ENCODE assay signal across 17 cellular contexts in genomic region chr19:38512277-38512676, GRCh38.
DNase-seq lines count a peak whose midpoint lies in the region; ATAC-seq, FAIRE-seq and TF ChIP-seq lines count a peak whose summit lies in the region.
"Had no signal": no experiment of that assay in that cellular context is flagged by ENCODE, and none has a peak within 500 bp of the region (broad histone marks: within the 10 kb centered on the region; RNA-seq: fewer than 3 reads in every experiment).

No MANE protein-coding gene starts in this region.

- H3K79me2 ChIP-seq in HepG2 (ENCODE audit: insufficient read depth, low read length) (no peaks in the 10 kb centered on the region), K562 (ENCODE audit: control insufficient read depth, insufficient read depth, low read length) (no peaks in the 10 kb centered on the region)

- no peaks in the 10 kb centered on the region for H3K36me3 ChIP-seq in HepG2 (replicated peaks in 1 of 2; ENCODE audit: control insufficient read depth in 1 of 2, insufficient read depth in 2 of 2, low read length in 2 of 2)
- no peaks in the 10 kb centered on the region for H3K36me3 ChIP-seq in right lobe of liver
- peaks cover 11% of the 10 kb centered on the region; the same call in 1 of the 3 replicates for H3K36me3 ChIP-seq in K562 (ENCODE audit: control insufficient read depth, insufficient read depth, low read length)
- H3K36me3 ChIP-seq in mucosa of descending colon (ENCODE audit: low read depth), result no peaks in the 10 kb centered on the region
- H3K36me3 ChIP-seq: BE2C had no signal

- ATAC-seq in HepG2 (no peak), right lobe of liver (no peak), K562 (no peak), mucosa of descending colon (no peak)

- POLR2A ChIA-PET in HepG2 (lab: Yijun Ruan, JAX) (no interaction called here), K562 (lab: Yijun Ruan, JAX) (no interaction called here)

- H3K4me3 ChIP-seq in HepG2 (replicated peaks in 1 of 3; ENCODE audit: insufficient read depth in 1 of 3, low read depth in 2 of 3, low read length in 3 of 3), result no peak overlapping the region
- no peak overlapping the region for H3K4me3 ChIP-seq in right lobe of liver
- H3K4me3 ChIP-seq in K562, result no peak overlapping the region
- no peak overlapping the region for H3K4me3 ChIP-seq in mucosa of descending colon

- in situ Hi-C loops in HepG2 (cut with HindIII; ENCODE audit: extremely low pct_ligation_motif_present, low pct_unique_long_range_greater_than_20kb), result no loop called here
- in situ Hi-C loops in K562 (cut with MboI), result no loop called here

- no peak for TF ChIP-seq EP300 in HepG2 (IDR thresholded peaks at IDR 0.05; ENCODE audit: low read depth in 2 of 2, low read length in 2 of 2)
- TF ChIP-seq EP300 in HepG2 (CRISPR knock-in tag; IDR thresholded peaks at IDR 0.05; ENCODE audit: borderline replicate concordance), result no peak
- TF ChIP-seq EP300 in K562 (IDR thresholded peaks at IDR 0.05; ENCODE audit: low read length), result no peak

- H3K9ac ChIP-seq in HepG2 (ENCODE audit: insufficient read depth, low read depth, low read length), result no peak overlapping the region
- H3K9ac ChIP-seq in K562 (ENCODE audit: insufficient read depth in 1 of 2, low read depth in 2 of 2, low read length in 2 of 2), result 0 out of 4 replicates have a peak overlapping the region, but pooled peaks of 1 of the 2 experiments have one; percentile 10

- TF ChIP-seq RAD21 in HepG2 (CRISPR knock-in tag; IDR thresholded peaks at IDR 0.05) (no peak), K562 (CRISPR knock-in tag; conservative IDR thresholded peaks at IDR 0.05 in 1 of 2, IDR thresholded peaks at IDR 0.05 in 1 of 2) (no peak)

- H4K20me1 ChIP-seq in HepG2 (ENCODE audit: insufficient read depth, low read length), result no peaks in the 10 kb centered on the region
- H4K20me1 ChIP-seq in K562 (replicated peaks; ENCODE audit: control insufficient read depth, insufficient read depth, low read length), result no peaks in the 10 kb centered on the region

- no peak overlapping the region for H2AFZ ChIP-seq in HepG2 (ENCODE audit: low read length)
- no peak overlapping the region for H2AFZ ChIP-seq in K562 (ENCODE audit: low read depth, low read length)

- H3K9me1 ChIP-seq in K562 (ENCODE audit: control insufficient read depth, insufficient read depth, low read length), result no peaks in the 10 kb centered on the region

- DNase-seq in NCI-H345 (lab: John Stamatoyannopoulos, UW) (peak; percentile 13), NCI-H345 treated with DMSO at 0.1 percent for 48 hours (lab: John Stamatoyannopoulos, UW; ENCODE audit: unreplicated experiment) (no peak), HepG2 (ENCODE audit: low spot score) (no peak), right lobe of liver (no peak), K562 (ENCODE audit: extremely low read depth in 1 of 4, low spot score in 3 of 4) (no peak), frontal cortex (ENCODE audit: low spot score in 2 of 2) (no peak), mucosa of descending colon (no peak)
- DNase-seq: BE2C; CD4-positive, alpha-beta memory T cell; DND-41; GF-D8; GOT3; H9 had no signal

- peaks cover 17% of the 10 kb centered on the region for H3K4me1 ChIP-seq in HepG2 (ENCODE audit: insufficient read depth, low read length)
- H3K4me1 ChIP-seq in right lobe of liver, result no peaks in the 10 kb centered on the region
- peaks cover 13 to 29% of the 10 kb centered on the region in 2 experiments; a peak in 4 of 5 replicates for H3K4me1 ChIP-seq in K562 (replicated peaks in 1 of 2; ENCODE audit: control insufficient read depth in 2 of 2, insufficient read depth in 2 of 2, low read length in 2 of 2)
- no peaks in the 10 kb centered on the region for H3K4me1 ChIP-seq in mucosa of descending colon (ENCODE audit: low read depth)
- H3K4me1 ChIP-seq: BE2C had no signal

- TF ChIP-seq POLR2A in HepG2 (IDR thresholded peaks at IDR 0.05; ENCODE audit: insufficient read depth in 1 of 2, low read depth in 2 of 2, low read length in 2 of 2) (no peak), right lobe of liver (IDR thresholded peaks at IDR 0.05) (no peak), K562 (conservative IDR thresholded peaks at IDR 0.05) (no peak)

- FAIRE-seq in HepG2 (lab: Jason Lieb, UNC) (no peak), K562 (lab: Jason Lieb, UNC) (no peak), frontal cortex (lab: Jason Lieb, UNC) (no peak)
- FAIRE-seq: A204.1, GM19239, HTR-8/SVneo had no signal

- no peaks in the 10 kb centered on the region for H3K9me3 ChIP-seq in HepG2 (ENCODE audit: low read length)
- no peaks in the 10 kb centered on the region for H3K9me3 ChIP-seq in right lobe of liver
- no peaks in the 10 kb centered on the region for H3K9me3 ChIP-seq in K562 (replicated peaks; ENCODE audit: control insufficient read depth, insufficient read depth, low read depth, low read length)
- H3K9me3 ChIP-seq in mucosa of descending colon, result no peaks in the 10 kb centered on the region
- H3K9me3 ChIP-seq: BE2C had no signal

- TF ChIP-seq CTCF in HepG2 (CRISPR knock-in tag; IDR thresholded peaks at IDR 0.05), result no peak
- TF ChIP-seq CTCF in right lobe of liver (IDR thresholded peaks at IDR 0.05), result no peak
- no peak for TF ChIP-seq CTCF in K562 (IDR thresholded peaks at IDR 0.05 in 2 of 3, conservative IDR thresholded peaks at IDR 0.05 in 1 of 3; ENCODE audit: insufficient read depth in 2 of 3, low read depth in 1 of 3, low read length in 3 of 3)
- TF ChIP-seq CTCF in mucosa of descending colon (IDR thresholded peaks at IDR 0.05), result no peak

- BruUV-seq in HepG2 (replicated peaks; lab: Mats Ljungman, UMichigan), result no TSS peak
- no TSS peak for BruUV-seq in K562 (replicated peaks; lab: Mats Ljungman, UMichigan)

- H3K27me3 ChIP-seq in HepG2 (ENCODE audit: control insufficient read depth in 1 of 2, insufficient read depth in 2 of 2, low read length in 2 of 2) (no peaks in the 10 kb centered on the region; a peak in 3 of 5 replicates), right lobe of liver (no peaks in the 10 kb centered on the region), K562 (ENCODE audit: control insufficient read depth in 2 of 2, insufficient read depth in 2 of 2, low read length in 2 of 2) (no peaks in the 10 kb centered on the region)

- H3K27ac ChIP-seq in HepG2 (ENCODE audit: extremely low read length, insufficient read depth, low read length) (no peak overlapping the region), right lobe of liver (no peak overlapping the region), K562 (ENCODE audit: extremely low read depth, low read depth, low read length) (no peak overlapping the region)
- H3K27ac ChIP-seq: C4-2B had no signal

- CTCF ChIA-PET in HepG2 (lab: Yijun Ruan, JAX; ENCODE audit: low intra/inter-chr PET ratio, low total read pairs) (no interaction called here), K562 (lab: Yijun Ruan, JAX; ENCODE audit: low intra/inter-chr PET ratio) (no interaction called here)

- intact Hi-C loops in HepG2 (cut with micrococcal nuclease; ENCODE audit: unreplicated experiment) (no loop called here), right lobe of liver (cut with DNase I) (no loop called here), K562 (cut with micrococcal nuclease) (loop anchor here (10.0 kb wide), 2 partner anchors 123 to 423 kb away; partner anchors contain the start of genes MRPS12 and SARS2), mucosa of descending colon (cut with DNase I, micrococcal nuclease) (no loop called here)

- H3K4me2 ChIP-seq in HepG2 (ENCODE audit: low read depth, low read length), result no peak overlapping the region
- no peak overlapping the region for H3K4me2 ChIP-seq in K562 (ENCODE audit: insufficient read depth, low read length)

- WGBS in HepG2 (ENCODE audit: low lambda C conversion rate), result 64% methylated on average over 12 of the region's 19 CpGs
- 67% methylated on average over 1 of the region's 19 CpGs for WGBS in right lobe of liver (ENCODE audit: insufficient coverage, low coverage, low lambda C conversion rate, missing lambda C conversion rate)
- 80% methylated on average over 19 of the region's 19 CpGs for whole genome bisulfite sequencing in K562 (ENCODE audit: insufficient coverage, low coverage, missing lambda C conversion rate)

TF ChIP-seq in HepG2, 621 proteins besides CTCF, POLR2A, EP300 and RAD21 (continues in another document):
- TF ChIP-seq GPN1 (CRISPR knock-in tag; IDR thresholded peaks at IDR 0.05; ENCODE audit: borderline replicate concordance) (no peak), ZNF512 (CRISPR knock-in tag; IDR thresholded peaks at IDR 0.05) (no peak), SNAPC5 (CRISPR knock-in tag; IDR thresholded peaks at IDR 0.05; ENCODE audit: borderline replicate concordance) (no peak), ZSCAN9 (CRISPR knock-in tag; IDR thresholded peaks at IDR 0.05; ENCODE audit: borderline replicate concordance) (no peak)

TF ChIP-seq in K562, 482 proteins besides CTCF, POLR2A, EP300 and RAD21 (continues in another document):
- no peak for TF ChIP-seq FOXP4 (CRISPR knock-in tag; IDR thresholded peaks at IDR 0.05; ENCODE audit: borderline replicate concordance)
- no peak for TF ChIP-seq SIN3B (IDR thresholded peaks at IDR 0.05; ENCODE audit: low read depth)
- TF ChIP-seq NCOA1 (IDR thresholded peaks at IDR 0.05; ENCODE audit: low read depth), result no peak
- TF ChIP-seq CAMTA2 (CRISPR knock-in tag; conservative IDR thresholded peaks at IDR 0.05), result no peak
- peak; percentile 56; the same call in 1 of the 2 replicates for TF ChIP-seq ATF7 (IDR thresholded peaks at IDR 0.05)
- no peak for TF ChIP-seq FOXA3 (CRISPR knock-in tag; conservative IDR thresholded peaks at IDR 0.05 in 1 of 2, IDR thresholded peaks at IDR 0.05 in 1 of 2)
- no peak for TF ChIP-seq LEF1 (IDR thresholded peaks at IDR 0.05)
- no peak for TF ChIP-seq HMG20A (CRISPR knock-in tag; conservative IDR thresholded peaks at IDR 0.05)
- TF ChIP-seq ZSCAN29 (IDR thresholded peaks at IDR 0.05), result no peak
- no peak for TF ChIP-seq MAFG (tag; conservative IDR thresholded peaks at IDR 0.05)
